ENCODE assay signal across 8 cellular contexts in the genomic region with DNA sequence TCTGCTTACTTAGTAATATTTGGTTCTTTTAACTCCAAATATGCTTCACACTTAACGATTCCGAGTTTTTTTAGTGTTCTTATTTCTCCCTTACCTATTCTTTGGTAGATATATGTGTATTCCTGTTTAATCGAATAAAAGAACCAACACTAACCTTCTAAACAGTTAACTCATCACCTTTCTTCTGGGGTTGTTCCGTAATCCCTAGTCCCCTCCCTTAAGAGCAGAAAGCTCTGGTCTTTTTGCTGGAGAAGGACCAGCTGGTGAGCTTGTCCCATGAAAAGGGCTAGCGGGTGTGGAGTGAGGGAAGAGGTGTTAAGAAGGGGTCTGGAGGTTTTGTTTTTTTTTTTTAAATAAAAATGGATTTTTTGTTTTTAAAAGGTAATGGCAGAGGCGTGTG. TPM values are rescaled to one million over a fixed set of nuclear protein-coding genes. Genes with fewer than 3 reads are reported as not detected.
DNase-seq lines count a peak whose midpoint lies in the region; ATAC-seq and TF ChIP-seq lines count a peak whose summit lies in the region.
"Not testable (repeated sequence)": the region's sequence is repeated elsewhere in the genome, so short reads cannot be mapped to it uniquely, and the experiment has no call there.

No MANE protein-coding gene starts in this region.

- not testable (repeated sequence) for H3K27me3 Mint-ChIP-seq in activated naive CD8-positive, alpha-beta T cell treated with anti-CD3 and anti-CD28 coated beads, Interleukin-2, amount 50 U/mL, for 24 hours; naive B cell

- not testable (repeated sequence) for H3K36me3 ChIP-seq in ES-I3 (ENCODE audit: insufficient read depth, low read length); Karpas-422 (ENCODE audit: insufficient read depth, low read length); stomach

- not testable (repeated sequence) for H3K9me3 ChIP-seq in ES-I3 (ENCODE audit: control insufficient read depth, insufficient read depth, low read length); Karpas-422 (ENCODE audit: low read length); stomach

- not testable (repeated sequence) for TF ChIP-seq CTCF in stomach (IDR thresholded peaks at IDR 0.05)

- TF ChIP-seq POLR2A in stomach (IDR thresholded peaks at IDR 0.05): not testable (repeated sequence)

- H3K27ac ChIP-seq in Karpas-422 (ENCODE audit: low read length): not testable (repeated sequence)
- peak overlapping the region in 4 of 5 donors; percentile 50 to 81 (median 70) for H3K27ac ChIP-seq in stomach

- 4 to 10% (median 8%) methylated on average over 4 of the region's 6 CpGs for WGBS in stomach, 5 donors

- intact Hi-C loops in Right ventricle myocardium inferior (cut with DNase I); stomach (cut with DNase I; ENCODE audit: low total_unique reads): not testable (repeated sequence)

- TF ChIP-seq EP300 in stomach (IDR thresholded peaks at IDR 0.05): not testable (repeated sequence)

- H3K4me1 ChIP-seq in ES-I3 (ENCODE audit: insufficient read depth, low read length); Karpas-422 (ENCODE audit: low read length); stomach: not testable (repeated sequence)

- peak overlapping the region; percentile 53 for H3K4me2 ChIP-seq in Karpas-422 (ENCODE audit: low read depth, low read length, poor library complexity, severe bottlenecking)

- peak overlapping the region; percentile 80 for H3K4me3 Mint-ChIP-seq in activated naive CD8-positive, alpha-beta T cell treated with anti-CD3 and anti-CD28 coated beads, Interleukin-2, amount 50 U/mL, for 24 hours
- H3K4me3 Mint-ChIP-seq in naive B cell: peak overlapping the region in 6 of 8 donors; percentile 42 to 94 (median 84)

- ATAC-seq in GM21390 (IDR thresholded peaks at IDR 0.05; ENCODE audit: unreplicated experiment): peak; percentile 34
- peak; percentile 19 for ATAC-seq in HG03025 (IDR thresholded peaks at IDR 0.05; ENCODE audit: low FRiP score, unreplicated experiment)
- ATAC-seq in activated naive CD8-positive, alpha-beta T cell treated with anti-CD3 and anti-CD28 coated beads, Interleukin-2, amount 50 U/mL, for 24 hours: peak; percentile 18
- peak; percentile 51 for ATAC-seq in Right ventricle myocardium inferior
- ATAC-seq in naive B cell (ENCODE audit: low read depth in 2 of 2): peak; percentile 14 to 18

- not testable (repeated sequence) for H3K4me1 Mint-ChIP-seq in activated naive CD8-positive, alpha-beta T cell treated with anti-CD3 and anti-CD28 coated beads, Interleukin-2, amount 50 U/mL, for 24 hours
- peaks cover 0 to 10% (median 7%) of the 10 kb centered on the region in 3 donors for H3K4me1 Mint-ChIP-seq in naive B cell

- not testable (repeated sequence) for H3K27me3 ChIP-seq in Karpas-422 (ENCODE audit: low read length); stomach

- not testable (repeated sequence) for DNase-seq in Karpas-422; activated naive CD8-positive, alpha-beta T cell treated with anti-CD3 and anti-CD28 coated beads, Interleukin-2, amount 50 U/mL, for 24 hours; Right ventricle myocardium inferior (ENCODE audit: missing footprints); naive B cell; stomach

- H3K9me2 ChIP-seq in Karpas-422 (replicated peaks; ENCODE audit: insufficient read depth, low read length): not testable (repeated sequence)

- H2AFZ ChIP-seq in Karpas-422 (ENCODE audit: low read length): not testable (repeated sequence)

- not testable (repeated sequence) for H3K79me2 ChIP-seq in Karpas-422 (ENCODE audit: low read length)

- peak overlapping the region; percentile 71; the same call in 1 of the 2 replicates for H3K9ac ChIP-seq in ES-I3 (ENCODE audit: low read depth, low read length)
- H3K9ac ChIP-seq in Karpas-422 (ENCODE audit: low read length): not testable (repeated sequence)

- not testable (repeated sequence) for H3K36me3 Mint-ChIP-seq in activated naive CD8-positive, alpha-beta T cell treated with anti-CD3 and anti-CD28 coated beads, Interleukin-2, amount 50 U/mL, for 24 hours (ENCODE audit: low read depth); naive B cell

- not testable (repeated sequence) for H3K4me3 ChIP-seq in Karpas-422 (ENCODE audit: low read length)
- H3K4me3 ChIP-seq in stomach: peak overlapping the region; percentile 84 to 88 (median 86)

- H3K9me3 Mint-ChIP-seq in activated naive CD8-positive, alpha-beta T cell treated with anti-CD3 and anti-CD28 coated beads, Interleukin-2, amount 50 U/mL, for 24 hours; naive B cell: not testable (repeated sequence)

- not testable (repeated sequence) for H3K27ac Mint-ChIP-seq in activated naive CD8-positive, alpha-beta T cell treated with anti-CD3 and anti-CD28 coated beads, Interleukin-2, amount 50 U/mL, for 24 hours
- peak overlapping the region in 1 of 6 donors; percentile 31 for H3K27ac Mint-ChIP-seq in naive B cell

- not testable (repeated sequence) for H4K20me1 ChIP-seq in Karpas-422 (ENCODE audit: insufficient read depth, low read depth, low read length)

RNA-seq across cellular contexts. Expression of a gene that starts 0.3 kb away (rescaled TPM):
- 33.7 and 54.3 TPM in 2 replicates for total RNA-seq in Karpas-422 (2014; rRNA removed; shearing (Covaris generic); ENCODE audit: low replicate concordance)
- 10.0 TPM for total RNA-seq in Right ventricle myocardium inferior
- polyA plus RNA-seq in naive B cell (ENCODE audit: low read depth in 6 of 6): 10 to 100 TPM; 59.7 to 90.7 (median 77.2) TPM
- total RNA-seq in stomach: 10 to 100 TPM in 4 of 5 donors, 1 to 10 TPM in 1; 9.3 to 69.8 (median 29.6) TPM
- 10 to 100 TPM; 19.6 to 60.9 (median 28.3) TPM for polyA plus RNA-seq in stomach
